ENCODE assay signal across 1 cellular context in the genomic region with DNA sequence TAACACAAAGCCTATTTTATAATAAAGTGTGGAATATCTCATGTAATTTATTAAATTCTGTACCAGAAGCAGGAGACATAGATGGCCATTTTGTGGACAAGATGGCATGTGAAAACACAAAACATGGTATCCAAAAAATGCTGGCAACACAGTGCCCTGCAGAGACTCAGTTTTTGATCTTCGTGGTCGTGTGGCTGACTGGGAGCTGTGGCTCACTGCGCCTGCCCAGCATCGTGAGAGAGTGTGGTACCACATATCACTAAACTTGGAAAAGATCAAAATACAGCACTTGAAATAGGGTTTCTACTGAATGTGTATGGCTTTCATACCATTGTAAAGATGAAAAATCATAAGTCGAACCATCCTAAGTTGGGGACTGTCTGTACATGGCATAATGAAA.
TF ChIP-seq lines count a peak whose summit lies in the region.

No MANE protein-coding gene starts in this region.

TF ChIP-seq in HEK293T, 16 proteins besides CTCF, POLR2A, EP300 and RAD21:
- no peak for TF ChIP-seq FOXA1 (IDR thresholded peaks at IDR 0.05)
